In genomic region chr12:53980448-53981388, GRCh38 we compare ENCODE assay signal across 27 cellular contexts. TPM values are rescaled to one million over a fixed set of nuclear protein-coding genes. Genes with fewer than 3 reads are reported as not detected.
DNase-seq lines count a peak whose midpoint lies in the region; ATAC-seq, FAIRE-seq and TF ChIP-seq lines count a peak whose summit lies in the region.
"Had no signal": no experiment of that assay in that cellular context is flagged by ENCODE, and none has a peak within 500 bp of the region (broad histone marks: within the 10 kb centered on the region; RNA-seq: fewer than 3 reads in every experiment).

No MANE protein-coding gene starts in this region.

- no peaks in the 10 kb centered on the region for H3K9me3 Mint-ChIP-seq in activated T-cell treated with anti-CD3 and anti-CD28 coated beads, Interleukin-2, amount 50 U/mL, for 72 hours
- no peaks in the 10 kb centered on the region for H3K9me3 Mint-ChIP-seq in activated T-cell treated with anti-CD3 and anti-CD28 coated beads, Interleukin-2, amount 50 U/mL, for 4 hours
- H3K9me3 Mint-ChIP-seq in stimulated activated memory B cell treated with anti-CD40 and anti-IgM and Interleukin-4, amounts not matched to agents 10 μg/mL and 1 μg/mL and 100 μg/mL, for 72 hours = peaks cover 2% of the 10 kb centered on the region
- H3K9me3 Mint-ChIP-seq in mesothelial cell of epicardium = no peaks in the 10 kb centered on the region
- H3K9me3 Mint-ChIP-seq: activated naive CD8-positive, alpha-beta T cell treated with anti-CD3 and anti-CD28 coated beads, Interleukin-2, amount 10 ng/mL, durations not matched to agents 7 days and 5 days; activated T-helper 1 cell treated with anti-CD3 and anti-CD28 coated beads, Interleukin-12 subunit alpha, Interleukin-12 subunit beta, Interleukin-2, Interleukin-4 antibody, amounts not matched to agents 30 ng/mL and 10 ng/mL and 1 ng/mL, durations not matched to agents 14 hours and 24 hours and 36 hours; CD8-positive, alpha-beta T cell; HFFc6 had no signal

- no peak for FAIRE-seq in kidney (lab: Jason Lieb, UNC)
- FAIRE-seq: GM18507 had no signal

- H3K4me1 ChIP-seq in kidney (ENCODE audit: control insufficient read depth in 1 of 2, insufficient read depth in 1 of 2, low read depth in 1 of 2, low read length in 2 of 2) (peaks cover 0 to 8% of the 10 kb centered on the region in 2 donors), suprapubic skin (peaks cover 68% of the 10 kb centered on the region)

- TF ChIP-seq CTCF in kidney (IDR thresholded peaks at IDR 0.05; ENCODE audit: borderline replicate concordance, extremely low read depth, insufficient read depth) (no peak), suprapubic skin (IDR thresholded peaks at IDR 0.05) (no peak), mesothelial cell of epicardium (IDR thresholded peaks at IDR 0.05; ENCODE audit: unreplicated experiment) (no peak)

- H3K9ac ChIP-seq in SK-N-MC (ENCODE audit: insufficient read length) (peak overlapping the region; percentile 38), kidney (ENCODE audit: low read length in 2 of 2) (peak overlapping the region in 1 of 2 donors; percentile 22)

- peaks cover 97% of the 10 kb centered on the region for H3K27me3 Mint-ChIP-seq in activated T-cell treated with anti-CD3 and anti-CD28 coated beads, Interleukin-2, amount 50 U/mL, for 72 hours (ENCODE audit: low read depth)
- peaks cover 91% of the 10 kb centered on the region for H3K27me3 Mint-ChIP-seq in activated T-cell treated with anti-CD3 and anti-CD28 coated beads, Interleukin-2, amount 50 U/mL, for 4 hours (ENCODE audit: low read depth)
- H3K27me3 Mint-ChIP-seq in stimulated activated memory B cell treated with anti-CD40 and anti-IgM and Interleukin-4, amounts not matched to agents 10 μg/mL and 1 μg/mL and 100 μg/mL, for 72 hours = peaks cover 100% of the 10 kb centered on the region
- peaks cover 100% of the 10 kb centered on the region for H3K27me3 Mint-ChIP-seq in mesothelial cell of epicardium (ENCODE audit: low read depth)

- peaks cover 4% of the 10 kb centered on the region for H3K36me3 ChIP-seq in SK-N-MC (ENCODE audit: insufficient read depth, low read length)
- H3K36me3 ChIP-seq in kidney (ENCODE audit: control insufficient read depth in 1 of 2, insufficient read depth in 2 of 2, low read length in 2 of 2) = no peaks in the 10 kb centered on the region
- no peaks in the 10 kb centered on the region for H3K36me3 ChIP-seq in suprapubic skin
- H3K36me3 ChIP-seq: brain microvascular endothelial cell, spleen had no signal

- H3K27ac Mint-ChIP-seq in activated T-cell treated with anti-CD3 and anti-CD28 coated beads, Interleukin-2, amount 50 U/mL, for 72 hours = peak overlapping the region; percentile 54
- H3K27ac Mint-ChIP-seq in stimulated activated memory B cell treated with anti-CD40 and anti-IgM and Interleukin-4, amounts not matched to agents 10 μg/mL and 1 μg/mL and 100 μg/mL, for 72 hours = no peak overlapping the region
- H3K27ac Mint-ChIP-seq in mesothelial cell of epicardium = no peak overlapping the region
- H3K27ac Mint-ChIP-seq: activated B cell treated with CpG ODN at 0.5 μM for 24 hours; activated naive CD8-positive, alpha-beta T cell treated with anti-CD3 and anti-CD28 coated beads, Interleukin-2, amount 10 ng/mL, durations not matched to agents 7 days and 5 days; activated T-helper 1 cell treated with anti-CD3 and anti-CD28 coated beads, Interleukin-12 subunit alpha, Interleukin-12 subunit beta, Interleukin-2, Interleukin-4 antibody, amounts not matched to agents 30 ng/mL and 10 ng/mL and 1 ng/mL, durations not matched to agents 14 hours and 24 hours and 36 hours; CD8-positive, alpha-beta T cell; HFFc6; memory B cell had no signal

- peak overlapping the region; percentile 41 for H3K4me3 ChIP-seq in SK-N-MC
- H3K4me3 ChIP-seq in kidney (ENCODE audit: low read length in 2 of 2) = peak overlapping the region in 1 of 2 donors; percentile 2
- H3K4me3 ChIP-seq in suprapubic skin = peak overlapping the region; percentile 60
- H3K4me3 ChIP-seq: coronary artery, spleen had no signal

- no peak for TF ChIP-seq POLR2A in suprapubic skin (IDR thresholded peaks at IDR 0.05)

- peaks cover 78% of the 10 kb centered on the region for H3K27me3 ChIP-seq in suprapubic skin

- no peak for ATAC-seq in activated T-cell treated with anti-CD3 and anti-CD28 coated beads, Interleukin-2, amount 50 U/mL, for 72 hours (replicated peaks in 1 of 2)
- ATAC-seq in activated T-cell treated with anti-CD3 and anti-CD28 coated beads, Interleukin-2, amount 50 U/mL, for 4 hours = no peak
- ATAC-seq in stimulated activated memory B cell treated with anti-CD40 and anti-IgM and Interleukin-4, amounts not matched to agents 10 μg/mL and 1 μg/mL and 100 μg/mL, for 72 hours = no peak
- ATAC-seq: CD8-positive, alpha-beta T cell; Right ventricle myocardium inferior had no signal

- no peak for TF ChIP-seq EP300 in suprapubic skin (IDR thresholded peaks at IDR 0.05)

- intact Hi-C loops in kidney (cut with DNase I) = no loop called here

- peaks cover 0 to 1% of the 10 kb centered on the region in 2 donors for H3K36me3 Mint-ChIP-seq in activated T-cell treated with anti-CD3 and anti-CD28 coated beads, Interleukin-2, amount 50 U/mL, for 72 hours (ENCODE audit: insufficient read depth in 2 of 2)
- H3K36me3 Mint-ChIP-seq in activated T-cell treated with anti-CD3 and anti-CD28 coated beads, Interleukin-2, amount 50 U/mL, for 4 hours (ENCODE audit: insufficient read depth) = no peaks in the 10 kb centered on the region
- H3K36me3 Mint-ChIP-seq in stimulated activated memory B cell treated with anti-CD40 and anti-IgM and Interleukin-4, amounts not matched to agents 10 μg/mL and 1 μg/mL and 100 μg/mL, for 72 hours = no peaks in the 10 kb centered on the region
- peaks cover 3% of the 10 kb centered on the region for H3K36me3 Mint-ChIP-seq in mesothelial cell of epicardium
- H3K36me3 Mint-ChIP-seq: activated naive CD8-positive, alpha-beta T cell treated with anti-CD3 and anti-CD28 coated beads, Interleukin-2, amount 10 ng/mL, durations not matched to agents 7 days and 5 days; CD8-positive, alpha-beta T cell had no signal

- H3K9me3 ChIP-seq in SK-N-MC (ENCODE audit: low read depth, low read length) (no peaks in the 10 kb centered on the region), kidney (ENCODE audit: control insufficient read depth in 1 of 2, low read length in 2 of 2) (no peaks in the 10 kb centered on the region), suprapubic skin (no peaks in the 10 kb centered on the region)

- no peak for DNase-seq in activated T-cell treated with anti-CD3 and anti-CD28 coated beads, Interleukin-2, amount 50 U/mL, for 72 hours
- no peak for DNase-seq in activated T-cell treated with anti-CD3 and anti-CD28 coated beads, Interleukin-2, amount 50 U/mL, for 4 hours
- DNase-seq in SK-N-MC (ENCODE audit: low read depth, low spot score) = no peak
- no peak for DNase-seq in kidney
- DNase-seq in suprapubic skin (ENCODE audit: low spot score in 2 of 2) = no peak
- no peak for DNase-seq in activated CD4-positive, alpha-beta T cell treated with anti-CD3 and anti-CD28 coated beads for 4 hours
- DNase-seq in mesothelial cell of epicardium (ENCODE audit: low spot score in 2 of 2, unreplicated experiment in 2 of 2) = no peak
- DNase-seq: activated B cell treated with CpG ODN at 0.5 μM for 24 hours; activated naive CD8-positive, alpha-beta T cell treated with anti-CD3 and anti-CD28 coated beads, Interleukin-2, amount 10 ng/mL, durations not matched to agents 7 days and 5 days; brain microvascular endothelial cell; CD8-positive, alpha-beta T cell; DMS79 treated with DMSO at 0.1 percent for 48 hours; HFFc6; hypothalamus; NCI-H2107; NCI-H510A treated with DMSO at 0.1 percent for 48 hours; spleen had no signal

- peaks cover 32% of the 10 kb centered on the region for H3K4me1 Mint-ChIP-seq in activated T-cell treated with anti-CD3 and anti-CD28 coated beads, Interleukin-2, amount 50 U/mL, for 72 hours (ENCODE audit: low read depth)
- peaks cover 10% of the 10 kb centered on the region for H3K4me1 Mint-ChIP-seq in activated T-cell treated with anti-CD3 and anti-CD28 coated beads, Interleukin-2, amount 50 U/mL, for 4 hours (ENCODE audit: low read depth)
- H3K4me1 Mint-ChIP-seq in stimulated activated memory B cell treated with anti-CD40 and anti-IgM and Interleukin-4, amounts not matched to agents 10 μg/mL and 1 μg/mL and 100 μg/mL, for 72 hours = peaks cover 17% of the 10 kb centered on the region
- H3K4me1 Mint-ChIP-seq in mesothelial cell of epicardium = peaks cover 12% of the 10 kb centered on the region

- H3K27ac ChIP-seq in SK-N-MC (peak overlapping the region; percentile 83), kidney (ENCODE audit: low read depth in 2 of 2, low read length in 2 of 2) (peak overlapping the region; percentile 61 to 85), suprapubic skin (peak overlapping the region; percentile 98)
- H3K27ac ChIP-seq: brain microvascular endothelial cell, coronary artery, spleen had no signal

- no peak overlapping the region for H3K4me3 Mint-ChIP-seq in activated T-cell treated with anti-CD3 and anti-CD28 coated beads, Interleukin-2, amount 50 U/mL, for 72 hours
- no peak overlapping the region for H3K4me3 Mint-ChIP-seq in activated T-cell treated with anti-CD3 and anti-CD28 coated beads, Interleukin-2, amount 50 U/mL, for 4 hours
- no peak overlapping the region for H3K4me3 Mint-ChIP-seq in stimulated activated memory B cell treated with anti-CD40 and anti-IgM and Interleukin-4, amounts not matched to agents 10 μg/mL and 1 μg/mL and 100 μg/mL, for 72 hours
- no peak overlapping the region for H3K4me3 Mint-ChIP-seq in mesothelial cell of epicardium
- H3K4me3 Mint-ChIP-seq: activated B cell treated with CpG ODN at 0.5 μM for 24 hours; activated naive CD8-positive, alpha-beta T cell treated with anti-CD3 and anti-CD28 coated beads, Interleukin-2, amount 10 ng/mL, durations not matched to agents 7 days and 5 days; activated T-helper 1 cell treated with anti-CD3 and anti-CD28 coated beads, Interleukin-12 subunit alpha, Interleukin-12 subunit beta, Interleukin-2, Interleukin-4 antibody, amounts not matched to agents 30 ng/mL and 10 ng/mL and 1 ng/mL, durations not matched to agents 14 hours and 24 hours and 36 hours; CD8-positive, alpha-beta T cell; HFFc6; memory B cell had no signal

- WGBS in suprapubic skin = 46% methylated on average over 17 of the region's 17 CpGs

RNA-seq across cellular contexts. Expression of gene HOXC10, which starts 4.2 kb away (rescaled TPM):
- not detected for total RNA-seq in activated T-cell treated with anti-CD3 and anti-CD28 coated beads, Interleukin-2, amount 50 U/mL, for 72 hours
- not detected for total RNA-seq in activated T-cell treated with anti-CD3 and anti-CD28 coated beads, Interleukin-2, amount 50 U/mL, for 4 hours
- total RNA-seq in kidney (50.7 TPM), suprapubic skin (10 to 100 TPM in 3 of 4 donors, 1 to 10 TPM in 1; 8.8 to 24.7 (median 13.3) TPM), mesothelial cell of epicardium (0.95 to 0.97 TPM (median 0.96 TPM) in 3 replicates)
- 49.7 TPM for polyA plus RNA-seq in kidney (ENCODE audit: insufficient read depth, low read depth, low replicate concordance)
- total RNA-seq: activated B cell treated with CpG ODN at 0.5 μM for 24 hours; activated CD8-positive, alpha-beta memory T cell treated with anti-CD3 and anti-CD28 coated beads for 36 hours; activated naive CD8-positive, alpha-beta T cell treated with anti-CD3 and anti-CD28 coated beads, Interleukin-2, amount 10 ng/mL, durations not matched to agents 7 days and 5 days; activated T-helper 1 cell treated with anti-CD3 and anti-CD28 coated beads, Interleukin-12 subunit alpha, Interleukin-12 subunit beta, Interleukin-2, Interleukin-4 antibody, amounts not matched to agents 30 ng/mL and 10 ng/mL and 1 ng/mL, durations not matched to agents 14 hours and 24 hours and 36 hours; CD8-positive, alpha-beta T cell; Right ventricle myocardium inferior; spleen; T-helper 2 cell treated with Interferon-gamma antibody and Interleukin-4, amounts not matched to agents 100 ng/mL and 5 ng/mL, for 36 hours had no signal
- polyA plus RNA-seq: neural cell, spleen had no signal

RNA-seq across cellular contexts. Expression of gene HOTAIR, which starts 6.0 kb away (rescaled TPM):
- total RNA-seq in activated T-cell treated with anti-CD3 and anti-CD28 coated beads, Interleukin-2, amount 50 U/mL, for 72 hours = not detected
- not detected for total RNA-seq in activated T-cell treated with anti-CD3 and anti-CD28 coated beads, Interleukin-2, amount 50 U/mL, for 4 hours
- 0.76 TPM for total RNA-seq in kidney
- 0.52 TPM for polyA plus RNA-seq in kidney (ENCODE audit: insufficient read depth, low read depth, low replicate concordance)
- total RNA-seq in suprapubic skin = 10 to 100 TPM in 2 of 4 donors, 1 to 10 TPM in 2; 1.4 to 15.7 (median 10.7) TPM
- 1.1 to 1.8 TPM (median 1.8 TPM) in 3 replicates for total RNA-seq in mesothelial cell of epicardium
- total RNA-seq: activated B cell treated with CpG ODN at 0.5 μM for 24 hours; activated CD8-positive, alpha-beta memory T cell treated with anti-CD3 and anti-CD28 coated beads for 36 hours; activated naive CD8-positive, alpha-beta T cell treated with anti-CD3 and anti-CD28 coated beads, Interleukin-2, amount 10 ng/mL, durations not matched to agents 7 days and 5 days; activated T-helper 1 cell treated with anti-CD3 and anti-CD28 coated beads, Interleukin-12 subunit alpha, Interleukin-12 subunit beta, Interleukin-2, Interleukin-4 antibody, amounts not matched to agents 30 ng/mL and 10 ng/mL and 1 ng/mL, durations not matched to agents 14 hours and 24 hours and 36 hours; CD8-positive, alpha-beta T cell; Right ventricle myocardium inferior; spleen; T-helper 2 cell treated with Interferon-gamma antibody and Interleukin-4, amounts not matched to agents 100 ng/mL and 5 ng/mL, for 36 hours had no signal
- polyA plus RNA-seq: neural cell, spleen had no signal

RNA-seq across cellular contexts. Expression of gene HOXC11, which starts 7.8 kb away (rescaled TPM):
- not detected for total RNA-seq in activated T-cell treated with anti-CD3 and anti-CD28 coated beads, Interleukin-2, amount 50 U/mL, for 72 hours
- not detected for total RNA-seq in activated T-cell treated with anti-CD3 and anti-CD28 coated beads, Interleukin-2, amount 50 U/mL, for 4 hours
- total RNA-seq in kidney (1.4 TPM), suprapubic skin (1 to 10 TPM; 3.1 to 3.7 (median 3.5) TPM), mesothelial cell of epicardium (0.47 to 0.60 TPM (median 0.47 TPM) in 3 replicates)
- polyA plus RNA-seq in kidney (ENCODE audit: insufficient read depth, low read depth, low replicate concordance) = 0.75 TPM
- total RNA-seq: activated B cell treated with CpG ODN at 0.5 μM for 24 hours; activated CD8-positive, alpha-beta memory T cell treated with anti-CD3 and anti-CD28 coated beads for 36 hours; activated naive CD8-positive, alpha-beta T cell treated with anti-CD3 and anti-CD28 coated beads, Interleukin-2, amount 10 ng/mL, durations not matched to agents 7 days and 5 days; activated T-helper 1 cell treated with anti-CD3 and anti-CD28 coated beads, Interleukin-12 subunit alpha, Interleukin-12 subunit beta, Interleukin-2, Interleukin-4 antibody, amounts not matched to agents 30 ng/mL and 10 ng/mL and 1 ng/mL, durations not matched to agents 14 hours and 24 hours and 36 hours; CD8-positive, alpha-beta T cell; Right ventricle myocardium inferior; spleen; T-helper 2 cell treated with Interferon-gamma antibody and Interleukin-4, amounts not matched to agents 100 ng/mL and 5 ng/mL, for 36 hours had no signal
- polyA plus RNA-seq: neural cell, spleen had no signal

RNA-seq across cellular contexts. Expression of gene HOXC9, which starts 19.2 kb away (rescaled TPM):
- not detected for total RNA-seq in activated T-cell treated with anti-CD3 and anti-CD28 coated beads, Interleukin-2, amount 50 U/mL, for 72 hours
- not detected for total RNA-seq in activated T-cell treated with anti-CD3 and anti-CD28 coated beads, Interleukin-2, amount 50 U/mL, for 4 hours
- total RNA-seq in kidney (16.5 TPM), suprapubic skin (10 to 100 TPM in 1 of 4 donors, 1 to 10 TPM in 3; 4.9 to 12.2 (median 6.1) TPM), mesothelial cell of epicardium (1.1 to 2.0 TPM (median 1.6 TPM) in 3 replicates)
- 11.7 TPM for polyA plus RNA-seq in kidney (ENCODE audit: insufficient read depth, low read depth, low replicate concordance)
- total RNA-seq: activated B cell treated with CpG ODN at 0.5 μM for 24 hours; activated CD8-positive, alpha-beta memory T cell treated with anti-CD3 and anti-CD28 coated beads for 36 hours; activated naive CD8-positive, alpha-beta T cell treated with anti-CD3 and anti-CD28 coated beads, Interleukin-2, amount 10 ng/mL, durations not matched to agents 7 days and 5 days; activated T-helper 1 cell treated with anti-CD3 and anti-CD28 coated beads, Interleukin-12 subunit alpha, Interleukin-12 subunit beta, Interleukin-2, Interleukin-4 antibody, amounts not matched to agents 30 ng/mL and 10 ng/mL and 1 ng/mL, durations not matched to agents 14 hours and 24 hours and 36 hours; CD8-positive, alpha-beta T cell; Right ventricle myocardium inferior; spleen; T-helper 2 cell treated with Interferon-gamma antibody and Interleukin-4, amounts not matched to agents 100 ng/mL and 5 ng/mL, for 36 hours had no signal
- polyA plus RNA-seq: neural cell had no signal

RNA-seq across cellular contexts. Expression of gene HOXC12, which starts 26.0 kb away (rescaled TPM):
- not detected for total RNA-seq in activated T-cell treated with anti-CD3 and anti-CD28 coated beads, Interleukin-2, amount 50 U/mL, for 72 hours
- total RNA-seq in activated T-cell treated with anti-CD3 and anti-CD28 coated beads, Interleukin-2, amount 50 U/mL, for 4 hours = not detected
- total RNA-seq in kidney (not detected), suprapubic skin (1 to 10 TPM; 3.7 to 6.8 (median 4.7) TPM), mesothelial cell of epicardium (not detected in 3 replicates)
- polyA plus RNA-seq in kidney (ENCODE audit: insufficient read depth, low read depth, low replicate concordance) = not detected
- total RNA-seq: activated B cell treated with CpG ODN at 0.5 μM for 24 hours; activated CD8-positive, alpha-beta memory T cell treated with anti-CD3 and anti-CD28 coated beads for 36 hours; activated naive CD8-positive, alpha-beta T cell treated with anti-CD3 and anti-CD28 coated beads, Interleukin-2, amount 10 ng/mL, durations not matched to agents 7 days and 5 days; activated T-helper 1 cell treated with anti-CD3 and anti-CD28 coated beads, Interleukin-12 subunit alpha, Interleukin-12 subunit beta, Interleukin-2, Interleukin-4 antibody, amounts not matched to agents 30 ng/mL and 10 ng/mL and 1 ng/mL, durations not matched to agents 14 hours and 24 hours and 36 hours; CD8-positive, alpha-beta T cell; HFFc6; kidney epithelial cell; Right ventricle myocardium inferior; spleen; T-helper 2 cell treated with Interferon-gamma antibody and Interleukin-4, amounts not matched to agents 100 ng/mL and 5 ng/mL, for 36 hours had no signal
- polyA plus RNA-seq: neural cell, spleen had no signal
